Comparison of ENCODE assay signal across 1 cellular context in genomic region chr4:34046580-34046979, GRCh38.
TF ChIP-seq lines count a peak whose summit lies in the region.

No MANE protein-coding gene starts in this region.

TF ChIP-seq in GM23338, 12 proteins besides CTCF, POLR2A, EP300 and RAD21 (continued from another document):
- TF ChIP-seq REST (IDR thresholded peaks at IDR 0.05; ENCODE audit: unreplicated experiment), result no peak
- TF ChIP-seq CREB1 (CRISPR knock-in tag; IDR thresholded peaks at IDR 0.05; ENCODE audit: low read depth), result no peak
